Comparison of ENCODE assay signal across 8 cellular contexts in genomic region chr20:12133553-12133952, GRCh38.
"Had no signal": no experiment of that assay in that cellular context is flagged by ENCODE, and none has a peak within 500 bp of the region (broad histone marks: within the 10 kb centered on the region; RNA-seq: fewer than 3 reads in every experiment).

No MANE protein-coding gene starts in this region.

- FAIRE-seq: H1, H54, HTR-8/SVneo had no signal

- H3K27ac ChIP-seq: KMS-11 had no signal

- H2AFZ ChIP-seq: GM23338 had no signal

- H3K4me2 ChIP-seq: GM23338, KMS-11 had no signal

- DNase-seq: H9, HCEC 1CT, KBM-7 had no signal

- ATAC-seq: GM23338 had no signal

- H3K9ac ChIP-seq: KMS-11 had no signal

- H3K4me3 ChIP-seq: GM23338 had no signal
